Comparison of ENCODE assay signal across 1 cellular context in the genomic region with DNA sequence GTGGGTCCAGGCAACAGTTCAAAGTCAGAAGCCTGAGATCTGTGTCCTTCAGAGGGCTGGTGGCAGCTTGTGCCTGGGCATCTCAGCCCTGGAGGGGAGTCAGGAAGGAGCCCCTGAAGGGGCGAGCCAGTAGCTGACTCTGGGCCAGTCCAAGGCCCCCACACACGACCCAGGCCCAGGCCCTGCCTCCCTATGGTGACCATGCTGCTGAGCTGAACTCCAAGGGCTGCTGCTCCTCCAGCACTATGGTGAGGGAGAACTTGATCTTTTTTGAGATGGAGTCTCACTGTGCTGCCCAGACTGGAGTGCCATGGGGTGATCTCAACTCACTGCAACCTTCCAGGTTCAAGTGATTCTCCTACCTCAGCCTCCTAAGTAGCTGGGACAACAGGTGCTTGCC.
TF ChIP-seq lines count a peak whose summit lies in the region.

No MANE protein-coding gene starts in this region.

TF ChIP-seq in GM23338, 12 proteins besides CTCF, POLR2A, EP300 and RAD21 (continued from another document):
- TF ChIP-seq ZNF462 (CRISPR knock-in tag; IDR thresholded peaks at IDR 0.05) = no peak
- no peak for TF ChIP-seq STAT1 (IDR thresholded peaks at IDR 0.05; ENCODE audit: unreplicated experiment)
- no peak for TF ChIP-seq CREB1 (CRISPR knock-in tag; IDR thresholded peaks at IDR 0.05; ENCODE audit: low read depth)
- no peak for TF ChIP-seq ZNF331 (CRISPR knock-in tag; IDR thresholded peaks at IDR 0.05; ENCODE audit: low read depth)
- TF ChIP-seq EZH2 (IDR thresholded peaks at IDR 0.05; ENCODE audit: low read depth, unreplicated experiment) = no peak
- TF ChIP-seq NANOG (IDR thresholded peaks at IDR 0.05; ENCODE audit: borderline replicate concordance) = no peak
TF ChIP-seq in GM23338: peak in this region for 0.
